ENCODE assay signal across 11 cellular contexts in the genomic region with DNA sequence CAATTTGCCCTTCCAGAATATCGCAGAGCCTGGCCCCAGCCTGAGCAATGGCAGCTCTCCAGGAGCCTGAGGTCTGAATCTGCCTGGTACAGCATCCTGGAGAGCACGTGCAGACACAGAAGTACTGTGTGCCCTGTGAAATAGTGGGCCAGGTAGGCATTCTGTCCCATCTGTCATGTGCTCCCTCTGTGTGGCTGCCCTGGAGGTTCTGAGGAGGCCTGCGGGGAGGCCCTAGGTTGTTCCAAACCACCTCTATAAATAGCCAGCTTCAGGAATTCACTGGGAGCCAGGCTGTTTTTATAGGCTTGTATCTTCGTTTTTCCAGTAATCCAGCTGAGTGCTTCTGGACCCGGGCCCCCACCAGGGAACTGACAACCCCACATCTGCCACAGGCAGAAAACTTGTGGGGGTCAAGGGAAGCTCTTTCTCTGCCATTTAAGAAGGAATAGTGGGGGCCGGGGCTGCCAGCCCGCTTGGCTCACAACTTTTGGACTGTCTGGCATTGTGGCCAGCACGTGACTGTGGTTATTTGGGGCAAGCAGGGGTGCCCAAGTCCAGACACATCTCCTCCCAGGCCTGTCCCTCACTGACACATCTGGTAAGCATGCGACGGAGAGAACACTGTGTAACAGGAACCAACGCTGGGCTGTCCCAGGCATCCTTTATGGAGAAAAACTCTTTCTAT.
DNase-seq lines count a peak whose midpoint lies in the region; ATAC-seq lines count a peak whose summit lies in the region.
"Had no signal": no experiment of that assay in that cellular context is flagged by ENCODE, and none has a peak within 500 bp of the region (broad histone marks: within the 10 kb centered on the region; RNA-seq: fewer than 3 reads in every experiment).

No MANE protein-coding gene starts in this region.

- ATAC-seq in Right ventricle myocardium inferior (peak; percentile 94), GM21737 (IDR thresholded peaks at IDR 0.05; ENCODE audit: unreplicated experiment) (no peak), HG03135 (IDR thresholded peaks at IDR 0.05; ENCODE audit: unreplicated experiment) (no peak), HG02938 (IDR thresholded peaks at IDR 0.05; ENCODE audit: unreplicated experiment) (no peak)

- DNase-seq in Daoy (ENCODE audit: low read depth) (peak; percentile 41), amniotic epithelial cell (ENCODE audit: low read depth) (peak; percentile 57), Right ventricle myocardium inferior (ENCODE audit: missing footprints) (peak; percentile 84), retina (peak; percentile 13)
- no peak for DNase-seq in activated naive CD4-positive, alpha-beta T cell treated with Interleukin-2 at 50 U/mL for 16 hours
- DNase-seq: activated CD4-positive, alpha-beta T cell treated with anti-CD3 and anti-CD28 coated beads for 1 hour; Caco-2; NCI-H510A treated with DMSO at 0.1 percent for 48 hours had no signal

- intact Hi-C loops in Right ventricle myocardium inferior (cut with DNase I) = loop anchor here (2.0 to 5.0 kb wide), 4 partner anchors 45 to 133 kb away; no protein-coding TSS in a partner anchor
